ENCODE assay signal across 13 cellular contexts in the genomic region with DNA sequence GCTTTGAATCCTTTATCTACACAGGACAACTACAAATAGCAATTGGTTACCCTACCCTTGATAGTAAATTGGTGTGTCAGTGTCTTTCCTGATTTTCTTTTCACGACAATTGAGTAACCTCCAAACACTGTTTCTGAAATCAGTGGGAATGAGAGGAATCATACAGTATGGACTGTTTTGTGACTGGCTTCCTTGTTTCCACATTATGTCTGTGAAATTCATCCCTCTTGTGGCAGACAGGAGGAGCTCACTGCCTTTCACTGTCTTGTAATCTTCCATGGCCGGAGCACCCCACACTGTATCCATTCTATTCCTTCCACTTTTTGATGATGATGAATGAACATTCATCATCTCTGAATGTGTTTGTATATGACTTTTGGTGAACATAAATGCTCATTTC.
DNase-seq lines count a peak whose midpoint lies in the region; FAIRE-seq and TF ChIP-seq lines count a peak whose summit lies in the region.
"Had no signal": no experiment of that assay in that cellular context is flagged by ENCODE, and none has a peak within 500 bp of the region (broad histone marks: within the 10 kb centered on the region; RNA-seq: fewer than 3 reads in every experiment).

No MANE protein-coding gene starts in this region.

- H3K9ac ChIP-seq in H1 (replicated peaks in 1 of 4; ENCODE audit: extremely low read depth in 1 of 4, low read depth in 3 of 4, low read length in 3 of 4), result no peak overlapping the region
- no peak overlapping the region for H3K9ac ChIP-seq in neuronal stem cell (ENCODE audit: low read depth, low read length, poor library complexity)

- 0 out of 2 replicates have a peak overlapping the region, but pooled peaks have one; percentile 55 for H2AFZ ChIP-seq in H1 (ENCODE audit: low read length)
- no peak overlapping the region for H2AFZ ChIP-seq in neuronal stem cell (ENCODE audit: low read length)

- H3K18ac ChIP-seq in H1 (ENCODE audit: extremely low read depth, low read length) (no peak overlapping the region), neuronal stem cell (ENCODE audit: low read length) (no peak overlapping the region)

- H3K56ac ChIP-seq in H1 (replicated peaks; ENCODE audit: insufficient read length, low read depth, low read length), result no peak overlapping the region

- H2BK5ac ChIP-seq in H1 (ENCODE audit: low read depth, low read length) (no peak overlapping the region), neuronal stem cell (ENCODE audit: low read length) (no peak overlapping the region)

- no peaks in the 10 kb centered on the region for H3K9me3 Mint-ChIP-seq in nephron
- H3K9me3 Mint-ChIP-seq: immature natural killer cell, T-cell had no signal

- no peak overlapping the region for H2BK15ac ChIP-seq in H1 (ENCODE audit: low read length)
- no peak overlapping the region for H2BK15ac ChIP-seq in neuronal stem cell (ENCODE audit: low read length)

- CTCF ChIA-PET in H1 (lab: Charles Lee; ENCODE audit: partially characterized antibody), result interaction anchor here (0.8 to 9.5 kb wide), 8 partner anchors 9 to 40 kb away, joined by 3 to 52 read pairs (median 8); no protein-coding TSS in a partner anchor

- H3K23me2 ChIP-seq in H1 (ENCODE audit: low read depth, low read length), result no peaks in the 10 kb centered on the region

- TF ChIP-seq CTCF in GM12865 (IDR thresholded peaks at IDR 0.05; ENCODE audit: insufficient read depth, low read depth, low read length, missing control alignments), result peak; percentile 5
- peak; percentile 4 for TF ChIP-seq CTCF in NB4 (IDR thresholded peaks at IDR 0.05; ENCODE audit: low read depth, low read length)
- peak in 2 of 3 experiments; percentile 26 to 59; a peak in 2 of 4 replicates for TF ChIP-seq CTCF in H1 (IDR thresholded peaks at IDR 0.05; ENCODE audit: control extremely low read depth in 1 of 3, insufficient read depth in 1 of 3, low read depth in 1 of 3, low read length in 3 of 3)
- TF ChIP-seq CTCF in nephron (IDR thresholded peaks at IDR 0.05; ENCODE audit: unreplicated experiment in 3 of 3), result peak; percentile 12 to 28 (median 24)

- H3K9me3 ChIP-seq in H1 (ENCODE audit: insufficient read depth in 2 of 2, low read depth in 1 of 2, low read length in 1 of 2) (no peaks in the 10 kb centered on the region), neuronal stem cell (replicated peaks in 1 of 2; ENCODE audit: control insufficient read depth in 2 of 2, insufficient read depth in 1 of 2, low read depth in 1 of 2, low read length in 2 of 2) (no peaks in the 10 kb centered on the region)

- no peaks in the 10 kb centered on the region for H3K79me1 ChIP-seq in H1 (ENCODE audit: low read depth, low read length)
- no peaks in the 10 kb centered on the region for H3K79me1 ChIP-seq in neuronal stem cell (ENCODE audit: low read depth, low read length)

- H3K4me3 ChIP-seq in GM12865 (ENCODE audit: low read depth, low read length), result no peak overlapping the region
- no peak overlapping the region for H3K4me3 ChIP-seq in NB4 (ENCODE audit: low read depth, low read length)
- H3K4me3 ChIP-seq in H1 (ENCODE audit: extremely low read depth in 1 of 4, insufficient read depth in 2 of 4, low read depth in 3 of 4, low read length in 4 of 4), result no peak overlapping the region
- H3K4me3 ChIP-seq in neuronal stem cell (ENCODE audit: low read length in 2 of 2), result no peak overlapping the region

- H3K4me1 ChIP-seq in H1 (replicated peaks in 1 of 4; ENCODE audit: control insufficient read depth in 3 of 4, insufficient read depth in 4 of 4, low read length in 3 of 4) (no peaks in the 10 kb centered on the region), neuronal stem cell (ENCODE audit: control insufficient read depth in 2 of 2, insufficient read depth in 1 of 2, low read depth in 1 of 2, low read length in 2 of 2) (no peaks in the 10 kb centered on the region)

- in situ Hi-C loops in G401 (cut with HindIII; ENCODE audit: low sequenced_read_pairs), result no loop called here

- no peaks in the 10 kb centered on the region for H3K27me3 ChIP-seq in H1 (replicated peaks in 1 of 4; ENCODE audit: control insufficient read depth in 3 of 4, extremely low read depth in 1 of 4, insufficient read depth in 3 of 4, low read length in 3 of 4)
- no peaks in the 10 kb centered on the region for H3K27me3 ChIP-seq in neuronal stem cell (ENCODE audit: control insufficient read depth in 3 of 3, insufficient read depth in 3 of 3, low read depth in 1 of 3, low read length in 3 of 3)

- no peak overlapping the region for H4K8ac ChIP-seq in H1 (ENCODE audit: extremely low read depth, insufficient read depth, low read length)
- H4K8ac ChIP-seq in neuronal stem cell (ENCODE audit: low read depth, low read length), result no peak overlapping the region

- no peak overlapping the region for H2BK120ac ChIP-seq in H1 (replicated peaks; ENCODE audit: low read depth, low read length)
- H2BK120ac ChIP-seq in neuronal stem cell (ENCODE audit: low read depth, low read length), result no peak overlapping the region

- no peak overlapping the region for H3K23ac ChIP-seq in H1 (ENCODE audit: insufficient read length)
- no peak overlapping the region for H3K23ac ChIP-seq in neuronal stem cell (ENCODE audit: low read depth, low read length, poor library complexity)

- H2BK12ac ChIP-seq in H1 (ENCODE audit: low read depth, low read length), result no peak overlapping the region
- no peak overlapping the region for H2BK12ac ChIP-seq in neuronal stem cell (ENCODE audit: low read length)

- H3K14ac ChIP-seq in H1 (ENCODE audit: insufficient read length), result no peak overlapping the region
- H3K14ac ChIP-seq in neuronal stem cell (ENCODE audit: low read length), result no peak overlapping the region

- 67% methylated on average over 2 of the region's 2 CpGs; no CpG with 5 or more reads in 1 of the 2 experiments for WGBS in H1 (ENCODE audit: extremely low coverage in 1 of 2, insufficient coverage in 1 of 2, insufficient read length in 1 of 2, insufficient replicate concordance in 2 of 2, low coverage in 1 of 2, low lambda C conversion rate in 2 of 2, missing lambda C conversion rate in 1 of 2), 2 experiments
- no CpG with 5 or more reads among the region's 2 CpGs for WGBS in neuronal stem cell (ENCODE audit: extremely low coverage in 2 of 2, insufficient read length in 2 of 2, insufficient replicate concordance in 1 of 2), 2 donors

- no peak overlapping the region for H3K4me3 Mint-ChIP-seq in nephron
- H3K4me3 Mint-ChIP-seq: immature natural killer cell, T-cell had no signal

- TF ChIP-seq POLR2A in NB4 (IDR thresholded peaks at IDR 0.05; ENCODE audit: extremely low read depth, insufficient read length) (no peak), H1 (IDR thresholded peaks at IDR 0.05; ENCODE audit: control extremely low read depth in 1 of 2, low read depth in 2 of 2, low read length in 2 of 2) (no peak)

- no peak overlapping the region for H4K5ac ChIP-seq in H1 (ENCODE audit: insufficient read length, low read depth, low read length)

- no peaks in the 10 kb centered on the region for H3K27me3 Mint-ChIP-seq in nephron (ENCODE audit: low read depth)
- H3K27me3 Mint-ChIP-seq: T-cell had no signal

- H3K4me2 ChIP-seq in H1 (ENCODE audit: insufficient read depth in 1 of 2, low read depth in 2 of 2, low read length in 2 of 2) (no peak overlapping the region), neuronal stem cell (ENCODE audit: insufficient read depth, low read length, poor library complexity, severe bottlenecking) (no peak overlapping the region)

- no peaks in the 10 kb centered on the region for H3K36me3 ChIP-seq in H1 (ENCODE audit: control insufficient read depth in 2 of 4, insufficient read depth in 4 of 4, low read length in 3 of 4)
- no peaks in the 10 kb centered on the region for H3K36me3 ChIP-seq in neuronal stem cell (replicated peaks in 1 of 2; ENCODE audit: control insufficient read depth in 2 of 2, insufficient read depth in 2 of 2, low read length in 2 of 2)

- H3K27ac Mint-ChIP-seq in nephron, result no peak overlapping the region
- H3K27ac Mint-ChIP-seq: immature natural killer cell, T-cell had no signal

- no peak overlapping the region for H2BK20ac ChIP-seq in H1 (ENCODE audit: low read length)

- no peak overlapping the region for H3K4ac ChIP-seq in H1 (replicated peaks; ENCODE audit: insufficient read length, low read depth, low read length)
- no peak overlapping the region for H3K4ac ChIP-seq in neuronal stem cell (ENCODE audit: low read length)

- H3K27ac ChIP-seq in H1 (ENCODE audit: low read depth, low read length) (no peak overlapping the region), neuronal stem cell (replicated peaks; ENCODE audit: low read length) (no peak overlapping the region)

- no peak for TF ChIP-seq EP300 in H1 (IDR thresholded peaks at IDR 0.05; ENCODE audit: borderline replicate concordance in 1 of 2, low read depth in 2 of 2, low read length in 2 of 2)

- DNase-seq in GM12865 (ENCODE audit: low read depth), result no peak
- peak; percentile 20 for DNase-seq in NB4 (ENCODE audit: low read depth)
- no peak for DNase-seq in H1 (ENCODE audit: low read depth in 1 of 2, low spot score in 2 of 2)
- DNase-seq in HTR-8/SVneo (ENCODE audit: insufficient read length, low spot score), result no peak
- no peak for DNase-seq in activated naive CD4-positive, alpha-beta T cell treated with anti-CD3 and anti-CD28 coated beads, Interleukin-2, amount 50 U/mL, for 16 hours
- DNase-seq in G401 (ENCODE audit: low spot score), result no peak
- DNase-seq in neuronal stem cell (ENCODE audit: low spot score), result no peak
- DNase-seq: immature natural killer cell, NCI-H187, right cardiac atrium, T-cell had no signal

- H2AK5ac ChIP-seq in H1 (ENCODE audit: low read depth, low read length), result no peak overlapping the region
- no peak overlapping the region for H2AK5ac ChIP-seq in neuronal stem cell (ENCODE audit: low read depth, low read length)

- peak; percentile 28 for FAIRE-seq in H1 (lab: Jason Lieb, UNC)
- no peak for FAIRE-seq in HTR-8/SVneo (lab: Jason Lieb, UNC)
- FAIRE-seq: colon had no signal

- H3K4me1 Mint-ChIP-seq in nephron, result peaks cover 3% of the 10 kb centered on the region
- H3K4me1 Mint-ChIP-seq: immature natural killer cell, T-cell had no signal

- H4K20me1 ChIP-seq in H1 (replicated peaks in 1 of 2; ENCODE audit: control insufficient read depth in 1 of 2, insufficient read depth in 2 of 2, low read length in 2 of 2), result no peaks in the 10 kb centered on the region

- peak; percentile 54 for TF ChIP-seq RAD21 in H1 (IDR thresholded peaks at IDR 0.05 in 1 of 2, conservative IDR thresholded peaks at IDR 0.05 in 1 of 2; ENCODE audit: low read depth in 2 of 2, low read length in 2 of 2)

- POLR2A ChIA-PET in H1 (lab: Charles Lee; ENCODE audit: partially characterized antibody), result interaction anchor here (1.4 kb wide), 1 partner anchor 9 kb away, joined by 6 read pairs; no protein-coding TSS in a partner anchor

- no peaks in the 10 kb centered on the region for H3K79me2 ChIP-seq in H1 (ENCODE audit: control insufficient read depth in 1 of 2, insufficient read depth in 2 of 2, low read length in 2 of 2)

- no peaks in the 10 kb centered on the region for H3K36me3 Mint-ChIP-seq in nephron (ENCODE audit: low read depth)
- H3K36me3 Mint-ChIP-seq: immature natural killer cell, T-cell had no signal

- H4K91ac ChIP-seq in H1 (replicated peaks; ENCODE audit: insufficient read length, low read length), result no peak overlapping the region
- H4K91ac ChIP-seq in neuronal stem cell (ENCODE audit: low read depth, low read length, poor library complexity), result no peak overlapping the region

TF ChIP-seq in H1, 55 proteins besides CTCF, POLR2A, EP300 and RAD21 (continues in another document):
- TF ChIP-seq TAF1 (IDR thresholded peaks at IDR 0.05; ENCODE audit: low read depth, low read length), result no peak
- TF ChIP-seq KDM1A (IDR thresholded peaks at IDR 0.05; ENCODE audit: borderline replicate concordance, low read length), result no peak
